In genomic region chr17:3702035-3702539, GRCh38 we compare ENCODE assay signal across 1 cellular context. TPM values are rescaled to one million over a fixed set of nuclear protein-coding genes. Genes with fewer than 3 reads are reported as not detected.
"Had no signal": no experiment of that assay in that cellular context is flagged by ENCODE, and none has a peak within 500 bp of the region (broad histone marks: within the 10 kb centered on the region; RNA-seq: fewer than 3 reads in every experiment).

No MANE protein-coding gene starts in this region.

RNA-seq across cellular contexts. Expression of gene HASPIN, which starts 21.6 kb away (rescaled TPM):
- total RNA-seq: body of pancreas had no signal
